8 cellular contexts compared by ENCODE assay signal in the genomic region with DNA sequence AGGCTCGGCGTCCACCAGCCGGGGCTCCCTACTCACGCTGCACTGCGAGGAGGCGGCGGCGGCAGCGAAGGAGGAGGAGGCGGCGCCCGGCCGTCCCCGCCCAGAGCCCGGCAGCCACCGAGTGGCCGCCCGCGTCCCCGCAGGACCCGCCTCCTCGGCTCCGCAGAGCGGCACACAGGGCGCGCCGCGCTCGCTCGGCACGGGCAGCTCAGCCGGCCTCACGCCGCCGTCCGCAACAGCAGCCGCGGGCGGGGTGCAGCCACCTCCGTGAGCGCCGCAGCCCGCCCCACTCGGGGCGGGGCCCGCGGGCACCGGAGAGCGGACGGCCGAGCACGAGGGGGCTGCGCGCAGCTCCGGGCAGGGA. TPM values are rescaled to one million over a fixed set of nuclear protein-coding genes. Genes with fewer than 3 reads are reported as not detected.
A peak's percentile ranks its signal among the peaks of the same experiment; 100 is the strongest.
DNase-seq lines count a peak whose midpoint lies in the region; ATAC-seq, FAIRE-seq and TF ChIP-seq lines count a peak whose summit lies in the region.

A gene (minus strand): TSS at position 46 of the 364 bp plus-strand sequence. CDS start 52,952 bp downstream, outside the sequence.

- H3K27ac ChIP-seq in H1 (ENCODE audit: low read depth, low read length), result peak within 1 kb of the TSS; percentile 90

- peak within 1 kb of the TSS; percentile 89; the same call in 1 of the 2 replicates for H2BK5ac ChIP-seq in H1 (ENCODE audit: low read depth, low read length)

- no peak within 1 kb of the TSS for H4K91ac ChIP-seq in H1 (replicated peaks; ENCODE audit: insufficient read length, low read length)

- peak within 1 kb of the TSS; percentile 78; the same call in 1 of the 2 replicates for H2AFZ ChIP-seq in H1 (ENCODE audit: low read length)

- peak; percentile 92 for DNase-seq in CD1c-positive myeloid dendritic cell (ENCODE audit: extremely low spot score)
- DNase-seq in NK-92 (lab: John Stamatoyannopoulos, UW; ENCODE audit: unreplicated experiment), result peak; percentile 20
- peak; percentile 48 to 73 (median 65) for DNase-seq in activated CD8-positive, alpha-beta memory T cell treated with anti-CD3 and anti-CD28 coated beads for 48 hours (ENCODE audit: low read depth in 2 of 3, low spot score in 2 of 3)
- DNase-seq in H1 (ENCODE audit: low read depth in 1 of 2, low spot score in 2 of 2), result peak in 1 of 2 experiments; percentile 82
- DNase-seq in mesenteric fat pad (ENCODE audit: low spot score), result peak; percentile 96
- peak; percentile 55 to 69 for DNase-seq in stimulated activated CD8-positive, alpha-beta memory T cell treated with anti-CD3 and anti-CD28 coated beads, Interleukin-15, amount 100 ng/mL, for 4 hours (ENCODE audit: low read depth in 2 of 2)

- peak within 1 kb of the TSS; percentile 81 to 94 (median 88) for H3K9ac ChIP-seq in H1 (replicated peaks in 1 of 4; ENCODE audit: extremely low read depth in 1 of 4, low read depth in 3 of 4, low read length in 3 of 4)

- no peak within 1 kb of the TSS for H3K4ac ChIP-seq in H1 (replicated peaks; ENCODE audit: insufficient read length, low read depth, low read length)

- no peak for TF ChIP-seq CTCF in H1 (IDR thresholded peaks at IDR 0.05; ENCODE audit: control extremely low read depth in 1 of 3, insufficient read depth in 1 of 3, low read depth in 1 of 3, low read length in 3 of 3)

- H2BK12ac ChIP-seq in H1 (ENCODE audit: low read depth, low read length), result peak within 1 kb of the TSS; percentile 65; the same call in 1 of the 2 replicates

- no peak; a peak in 1 of 3 replicates for TF ChIP-seq POLR2A in H1 (IDR thresholded peaks at IDR 0.05; ENCODE audit: control extremely low read depth in 1 of 2, low read depth in 2 of 2, low read length in 2 of 2)

- CTCF ChIA-PET in H1 (lab: Charles Lee; ENCODE audit: partially characterized antibody), result interaction anchor here (0.8 kb wide), 1 partner anchor 100 kb away, joined by 5 read pairs; no protein-coding TSS in a partner anchor

- peaks cover 0 to 38% of the 10 kb centered on the region in 2 experiments; a peak in 2 of 4 replicates for H3K79me2 ChIP-seq in H1 (ENCODE audit: control insufficient read depth in 1 of 2, insufficient read depth in 2 of 2, low read length in 2 of 2)

- no peaks in the 10 kb centered on the region; the same call in 1 of the 2 replicates for H3K79me1 ChIP-seq in H1 (ENCODE audit: low read depth, low read length)

- H3K4me2 ChIP-seq in H1 (ENCODE audit: insufficient read depth in 1 of 2, low read depth in 2 of 2, low read length in 2 of 2), result peak within 1 kb of the TSS; percentile 79 to 98

- H2BK15ac ChIP-seq in H1 (ENCODE audit: low read length), result no peak within 1 kb of the TSS; the same call in 1 of the 2 replicates

- TF ChIP-seq EP300 in H1 (IDR thresholded peaks at IDR 0.05; ENCODE audit: borderline replicate concordance in 1 of 2, low read depth in 2 of 2, low read length in 2 of 2), result no peak

- POLR2A ChIA-PET in H1 (lab: Charles Lee; ENCODE audit: partially characterized antibody), result interaction anchor here (0.8 to 2.7 kb wide), 7 partner anchors 9 to 359 kb away, joined by 3 to 13 read pairs (median 3); a partner anchor contains a TSS

- no peak within 1 kb of the TSS for H2BK120ac ChIP-seq in H1 (replicated peaks; ENCODE audit: low read depth, low read length)

- peaks cover 11 to 15% of the 10 kb centered on the region in 2 experiments for H4K20me1 ChIP-seq in H1 (replicated peaks in 1 of 2; ENCODE audit: control insufficient read depth in 1 of 2, insufficient read depth in 2 of 2, low read length in 2 of 2)

- no peaks in the 10 kb centered on the region for H3K36me3 ChIP-seq in H1 (ENCODE audit: control insufficient read depth in 2 of 4, insufficient read depth in 4 of 4, low read length in 3 of 4)

- H4K5ac ChIP-seq in H1 (ENCODE audit: insufficient read length, low read depth, low read length), result peak within 1 kb of the TSS; percentile 95

- peak within 1 kb of the TSS; percentile 98 for H4K8ac ChIP-seq in H1 (ENCODE audit: extremely low read depth, insufficient read depth, low read length)

- H3K4me1 ChIP-seq in H1 (replicated peaks in 1 of 4; ENCODE audit: control insufficient read depth in 3 of 4, insufficient read depth in 4 of 4, low read length in 3 of 4), result no peaks in the 10 kb centered on the region; a peak in 1 of 7 replicates

- TF ChIP-seq RAD21 in H1 (IDR thresholded peaks at IDR 0.05 in 1 of 2, conservative IDR thresholded peaks at IDR 0.05 in 1 of 2; ENCODE audit: low read depth in 2 of 2, low read length in 2 of 2), result no peak

- peak within 1 kb of the TSS; percentile 78 for H3K56ac ChIP-seq in H1 (replicated peaks; ENCODE audit: insufficient read length, low read depth, low read length)

- H3K23me2 ChIP-seq in H1 (ENCODE audit: low read depth, low read length), result peaks cover 14% of the 10 kb centered on the region; the same call in 1 of the 2 replicates

- H2AK5ac ChIP-seq in H1 (ENCODE audit: low read depth, low read length), result no peak within 1 kb of the TSS

- 2% methylated on average over 38 of the region's 55 CpGs; no CpG with 5 or more reads in 1 of the 2 experiments for WGBS in H1 (ENCODE audit: extremely low coverage in 1 of 2, insufficient coverage in 1 of 2, insufficient read length in 1 of 2, insufficient replicate concordance in 2 of 2, low coverage in 1 of 2, low lambda C conversion rate in 2 of 2, missing lambda C conversion rate in 1 of 2), 2 experiments

- H3K23ac ChIP-seq in H1 (ENCODE audit: insufficient read length), result no peak within 1 kb of the TSS

- ATAC-seq in GM19351 (IDR thresholded peaks at IDR 0.05; ENCODE audit: unreplicated experiment), result peak; percentile 57
- peak; percentile 45 for ATAC-seq in HG03520 (IDR thresholded peaks at IDR 0.05; ENCODE audit: unreplicated experiment)

- H3K27me3 ChIP-seq in H1 (replicated peaks in 1 of 4; ENCODE audit: control insufficient read depth in 3 of 4, extremely low read depth in 1 of 4, insufficient read depth in 3 of 4, low read length in 3 of 4), result peaks cover 0 to 26% (median 13%) of the 10 kb centered on the region in 4 experiments; a peak in 5 of 7 replicates

- no peak within 1 kb of the TSS for H3K14ac ChIP-seq in H1 (ENCODE audit: insufficient read length)

- H3K4me3 ChIP-seq in H1 (ENCODE audit: extremely low read depth in 1 of 4, insufficient read depth in 2 of 4, low read depth in 3 of 4, low read length in 4 of 4), result peak within 1 kb of the TSS; percentile 79 to 88 (median 87)

- peak within 1 kb of the TSS; percentile 85; the same call in 1 of the 2 replicates for H3K18ac ChIP-seq in H1 (ENCODE audit: extremely low read depth, low read length)

- FAIRE-seq in H1 (lab: Jason Lieb, UNC), result no peak

- H2BK20ac ChIP-seq in H1 (ENCODE audit: low read length), result no peak within 1 kb of the TSS

- H3K9me3 ChIP-seq in H1 (ENCODE audit: insufficient read depth in 2 of 2, low read depth in 1 of 2, low read length in 1 of 2), result no peaks in the 10 kb centered on the region

TF ChIP-seq in H1, 55 proteins besides CTCF, POLR2A, EP300 and RAD21 (continues in another document):
- TF ChIP-seq SP4 (IDR thresholded peaks at IDR 0.05; ENCODE audit: low read length) (no peak), TAF7 (optimal IDR thresholded peaks at IDR 0.05; ENCODE audit: borderline replicate concordance, low read depth, low read length) (peak; percentile 31), HDAC2 (IDR thresholded peaks at IDR 0.05; ENCODE audit: borderline replicate concordance in 1 of 2, low read depth in 2 of 2, low read length in 2 of 2) (peak in 1 of 2 experiments; percentile 54; a peak in 1 of 4 replicates), RBBP5 (IDR thresholded peaks at IDR 0.05; ENCODE audit: borderline replicate concordance, low read depth, low read length) (peak; percentile 32; the same call in 1 of the 2 replicates)

RNA-seq across cellular contexts. Expression of the gene that starts here (rescaled TPM):
- 29.9 and 32.0 TPM in 2 replicates for total RNA-seq in H1 (2021; fragmentation: NEBNext Ultra II Directional; extraction: Animal tissue kit (Norgen Biotek cat#: 25700))
- 2.5 and 4.3 TPM in 2 replicates for polyA plus RNA-seq in H1 (2011; rRNA removed)
- polyA plus RNA-seq in H1 (2011; cell fraction: cytosol; rRNA removed), result 6.1 TPM
- polyA plus RNA-seq in H1 (2011; cell fraction: nucleus; rRNA removed), result 5.4 TPM
- 14.3 to 32.7 TPM (median 18.1 TPM) in 4 replicates for polyA plus RNA-seq in H1 (2012, experiment 1 of 2)
- polyA plus RNA-seq in H1 (2012, experiment 2 of 2), result 0.92 TPM
- polyA plus RNA-seq in H1 (2013, experiment 1 of 2), result 30.4 TPM
- 33.8 TPM for polyA plus RNA-seq in H1 (2013, experiment 2 of 2)
- 14.9 and 22.2 TPM in 2 replicates for polyA minus RNA-seq in H1 (2011; rRNA and poly(A)+ RNA removed)
- 15.8 TPM for polyA minus RNA-seq in H1 (2011; cell fraction: cytosol; rRNA and poly(A)+ RNA removed)
- polyA minus RNA-seq in H1 (2011; cell fraction: nucleus; rRNA and poly(A)+ RNA removed), result 42.7 TPM
- 36.9 TPM for total RNA-seq in mesenteric fat pad
